Comparison of ENCODE assay signal across 1 cellular context in genomic region chr2:200756618-200757321, GRCh38.
TF ChIP-seq lines count a peak whose summit lies in the region.

No MANE protein-coding gene starts in this region.

TF ChIP-seq in SK-N-SH, 30 proteins besides CTCF, POLR2A, EP300 and RAD21 (continued from another document):
- TF ChIP-seq ZBTB33 (IDR thresholded peaks at IDR 0.05; ENCODE audit: borderline replicate concordance, low read depth): no peak
- no peak for TF ChIP-seq CHD2 (IDR thresholded peaks at IDR 0.05; ENCODE audit: low read length, partially characterized antibody)
- TF ChIP-seq TAF1 (IDR thresholded peaks at IDR 0.05; ENCODE audit: borderline replicate concordance, low read depth, low read length): no peak
- TF ChIP-seq RFX5 (IDR thresholded peaks at IDR 0.05; ENCODE audit: low read length): no peak
- no peak for TF ChIP-seq IRF3 (IDR thresholded peaks at IDR 0.05; ENCODE audit: low read depth, low read length)
- TF ChIP-seq EZH2phosphoT487 (IDR thresholded peaks at IDR 0.05; ENCODE audit: borderline replicate concordance, low read depth): no peak
- TF ChIP-seq TCF12 (IDR thresholded peaks at IDR 0.05): peak; percentile 76
- TF ChIP-seq MAX (IDR thresholded peaks at IDR 0.05; ENCODE audit: low read depth): peak; percentile 74
- TF ChIP-seq USF2 (IDR thresholded peaks at IDR 0.05; ENCODE audit: borderline replicate concordance, low read depth, low read length): no peak
TF ChIP-seq in SK-N-SH: peak in this region for 7.
